ENCODE assay signal across 22 cellular contexts in genomic region chr14:23882884-23883283, GRCh38.
"Had no signal": no experiment of that assay in that cellular context is flagged by ENCODE, and none has a peak within 500 bp of the region (broad histone marks: within the 10 kb centered on the region; RNA-seq: fewer than 3 reads in every experiment).

No MANE protein-coding gene starts in this region.

- DNase-seq: colonic mucosa; effector CD8-positive, alpha-beta T cell; endodermal cell; foreskin melanocyte; left ventricle myocardium superior; lower lobe of right lung; natural killer cell; nucleus accumbens; posterior cingulate gyrus; psoas muscle; right cardiac atrium; spleen; stimulated activated CD4-positive, alpha-beta T cell treated with anti-CD3 and anti-CD28 coated beads, Interleukin-4, amount 100 ng/mL, for 4 hours; upper lobe of left lung had no signal

- H3K4me3 ChIP-seq: colonic mucosa, lower lobe of right lung, psoas muscle, skin epidermis, spleen, thoracic aorta, tibial nerve, upper lobe of left lung had no signal

- ATAC-seq: esophagus mucosa; left ventricle myocardium superior; lower lobe of right lung; natural killer cell; psoas muscle; right cardiac atrium; stimulated activated memory B cell treated with anti-CD40 and anti-IgM and Interleukin-4, amounts not matched to agents 10 μg/mL and 1 μg/mL and 100 μg/mL, for 72 hours had no signal

- H3K27me3 ChIP-seq: colonic mucosa, spleen, tibial nerve, upper lobe of left lung had no signal

- FAIRE-seq: keratinocyte, urothelium cell line had no signal

- H3K36me3 ChIP-seq: colonic mucosa, lower lobe of right lung, spleen, thoracic aorta, tibial nerve, upper lobe of left lung had no signal

- H3K9me3 ChIP-seq: colonic mucosa had no signal

- H3K4me1 ChIP-seq: colonic mucosa, lower lobe of right lung, psoas muscle, spleen, tibial nerve, upper lobe of left lung had no signal

- H3K27ac ChIP-seq: colonic mucosa, epithelial cell of prostate, lower lobe of right lung, psoas muscle, skin epidermis, spleen, thoracic aorta, tibial nerve, upper lobe of left lung had no signal
